8 cellular contexts compared by ENCODE assay signal in genomic region chr7:816300-816750, GRCh38. TPM values are rescaled to one million over a fixed set of nuclear protein-coding genes. Genes with fewer than 3 reads are reported as not detected.
DNase-seq lines count a peak whose midpoint lies in the region; ATAC-seq and TF ChIP-seq lines count a peak whose summit lies in the region.

No MANE protein-coding gene starts in this region.

- peaks cover 15% of the 10 kb centered on the region for H3K27me3 Mint-ChIP-seq in endothelial cell (ENCODE audit: unreplicated experiment)

- H3K4me1 Mint-ChIP-seq in endothelial cell (ENCODE audit: unreplicated experiment), result peaks cover 40% of the 10 kb centered on the region

- no peak overlapping the region for H3K27ac Mint-ChIP-seq in endothelial cell (ENCODE audit: unreplicated experiment)

- H3F3A ChIP-seq in OCI-LY1 (ENCODE audit: insufficient read depth, low read length), result no peaks in the 10 kb centered on the region

- peak; percentile 87 for ATAC-seq in GM21528 (IDR thresholded peaks at IDR 0.05; ENCODE audit: low FRiP score, unreplicated experiment)

- no peak overlapping the region for H2AFZ ChIP-seq in OCI-LY1 (ENCODE audit: low read length)

- no peak overlapping the region for H3K27ac ChIP-seq in OCI-LY1 (ENCODE audit: low read depth, low read length, poor library complexity, severe bottlenecking)

- no peaks in the 10 kb centered on the region for H3K9me3 ChIP-seq in OCI-LY1 (ENCODE audit: low read length)

- H3K36me3 Mint-ChIP-seq in endothelial cell (ENCODE audit: low read depth, unreplicated experiment), result peaks cover 11% of the 10 kb centered on the region

- H3K9me2 ChIP-seq in OCI-LY1 (ENCODE audit: low read depth, low read length), result no peaks in the 10 kb centered on the region

- DNase-seq in DMS 273 (lab: John Stamatoyannopoulos, UW; ENCODE audit: unreplicated experiment), result peak; percentile 100
- peak; percentile 99 for DNase-seq in HuH-7.5 (ENCODE audit: low spot score)
- DNase-seq in activated CD8-positive, alpha-beta memory T cell treated with anti-CD3 and anti-CD28 coated beads, Interleukin-2, amount 50 U/mL, for 48 hours, result peak; percentile 96
- DNase-seq in endothelial cell (ENCODE audit: low spot score), result peak; percentile 98
- peak; percentile 97 for DNase-seq in middle frontal gyrus (ENCODE audit: extremely low spot score, low spot score)
- peak; percentile 86 to 93 for DNase-seq in stimulated activated CD8-positive, alpha-beta memory T cell treated with anti-CD3 and anti-CD28 coated beads, Interleukin-4, amount 100 ng/mL, for 1 hour (ENCODE audit: low read depth in 2 of 2, low spot score in 1 of 2)

- peak overlapping the region; percentile 59; the same call in 1 of the 2 replicates for H3K9ac ChIP-seq in OCI-LY1 (ENCODE audit: low read length)

- H3K4me1 ChIP-seq in OCI-LY1 (ENCODE audit: insufficient read depth, low read length, severe bottlenecking), result peaks cover 41% of the 10 kb centered on the region

- peak overlapping the region; percentile 74 for H3K4me3 ChIP-seq in OCI-LY1 (ENCODE audit: low read depth, low read length, poor library complexity, severe bottlenecking)

- H3K9me3 Mint-ChIP-seq in endothelial cell (ENCODE audit: unreplicated experiment), result no peaks in the 10 kb centered on the region

- no peak for TF ChIP-seq CTCF in OCI-LY1 (IDR thresholded peaks at IDR 0.05; ENCODE audit: low read length)
- TF ChIP-seq CTCF in endothelial cell (IDR thresholded peaks at IDR 0.05; ENCODE audit: unreplicated experiment), result no peak

- no peaks in the 10 kb centered on the region for H4K20me1 ChIP-seq in OCI-LY1 (ENCODE audit: insufficient read depth, low read length)

- peak overlapping the region; percentile 93 for H3K4me3 Mint-ChIP-seq in endothelial cell (ENCODE audit: unreplicated experiment)

- H3K27me3 ChIP-seq in OCI-LY1 (ENCODE audit: insufficient read depth, low read length), result no peaks in the 10 kb centered on the region

- 0 out of 2 replicates have a peak, but pooled peaks cover 3% of the 10 kb centered on the region for H3K36me3 ChIP-seq in OCI-LY1 (ENCODE audit: insufficient read depth, low read length)

- peak overlapping the region; percentile 81 for H3K4me2 ChIP-seq in OCI-LY1 (ENCODE audit: low read length)

- H3K79me2 ChIP-seq in OCI-LY1 (ENCODE audit: insufficient read depth, low read length), result peaks cover 38% of the 10 kb centered on the region

RNA-seq across cellular contexts. Expression of gene SUN1, which starts 16.0 kb away (rescaled TPM):
- total RNA-seq in endothelial cell (ENCODE audit: unreplicated experiment), result 150 TPM
